In genomic region chr12:131939007-131939406, GRCh38 we compare ENCODE assay signal across 1 cellular context.
TF ChIP-seq lines count a peak whose summit lies in the region.

No MANE protein-coding gene starts in this region.

TF ChIP-seq in H1, 55 proteins besides CTCF, POLR2A, EP300 and RAD21 (continued from another document):
- no peak for TF ChIP-seq JUND (IDR thresholded peaks at IDR 0.05; ENCODE audit: low read length)
